ENCODE assay signal across 23 cellular contexts in the genomic region with DNA sequence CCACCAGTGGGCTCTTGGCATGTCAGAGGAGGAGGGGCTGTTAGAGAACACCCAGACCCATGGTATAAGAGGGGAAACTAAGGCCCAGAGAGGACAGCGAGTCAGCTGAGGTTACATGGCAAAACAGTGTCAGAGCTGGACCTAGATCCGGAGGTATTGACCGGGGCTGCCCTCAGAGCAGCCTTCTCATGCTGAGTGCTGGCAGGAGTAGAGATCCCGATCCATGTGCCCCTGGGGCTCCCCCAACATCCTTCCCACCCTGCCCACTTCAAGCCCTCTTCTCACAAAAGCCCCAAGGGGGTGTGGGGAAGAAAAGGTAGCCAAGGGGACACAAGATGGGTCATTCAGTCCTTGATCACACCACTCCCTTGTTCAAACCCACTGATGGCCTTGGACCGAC. TPM values are rescaled to one million over a fixed set of nuclear protein-coding genes. Genes with fewer than 3 reads are reported as not detected.
A peak's percentile ranks its signal among the peaks of the same experiment; 100 is the strongest.
DNase-seq lines count a peak whose midpoint lies in the region; ATAC-seq, FAIRE-seq and TF ChIP-seq lines count a peak whose summit lies in the region.
"Had no signal": no experiment of that assay in that cellular context is flagged by ENCODE, and none has a peak within 500 bp of the region (broad histone marks: within the 10 kb centered on the region; RNA-seq: fewer than 3 reads in every experiment).

No MANE protein-coding gene starts in this region.

- in situ Hi-C loops in HepG2 (cut with HindIII; ENCODE audit: extremely low pct_ligation_motif_present, low pct_unique_long_range_greater_than_20kb) = no loop called here

- H3K36me3 Mint-ChIP-seq in T-helper 17 cell (ENCODE audit: low read depth) = no peaks in the 10 kb centered on the region
- H3K36me3 Mint-ChIP-seq in glutamatergic neuron (ENCODE audit: unreplicated experiment) = no peaks in the 10 kb centered on the region
- H3K36me3 Mint-ChIP-seq: activated CD8-positive, alpha-beta memory T cell treated with anti-CD3 and anti-CD28 coated beads, Interleukin-2, amount 10 ng/mL, durations not matched to agents 7 days and 5 days; naive B cell had no signal

- TF ChIP-seq RAD21 in HepG2 (CRISPR knock-in tag; IDR thresholded peaks at IDR 0.05) = no peak

- H3K4me3 ChIP-seq in ACC112 (ENCODE audit: low read depth, low read length) (no peak overlapping the region), BLaER1 (peak overlapping the region; percentile 67), osteoblast (ENCODE audit: insufficient read depth, low read length) (peak overlapping the region; percentile 39), HepG2 (replicated peaks in 1 of 3; ENCODE audit: insufficient read depth in 1 of 3, low read depth in 2 of 3, low read length in 3 of 3) (no peak overlapping the region)
- H3K4me3 ChIP-seq: esophagus muscularis mucosa, gastroesophageal sphincter, HAP-1, upper lobe of left lung had no signal

- H3K27me3 ChIP-seq in ACC112 (ENCODE audit: insufficient read depth, low read length) (no peaks in the 10 kb centered on the region), BLaER1 (no peaks in the 10 kb centered on the region), osteoblast (ENCODE audit: insufficient read depth, low read length) (no peaks in the 10 kb centered on the region), HepG2 (ENCODE audit: control insufficient read depth in 1 of 2, insufficient read depth in 2 of 2, low read length in 2 of 2) (peaks cover 7 to 35% of the 10 kb centered on the region in 2 experiments; a peak in 4 of 5 replicates)
- H3K27me3 ChIP-seq: upper lobe of left lung had no signal

- peak overlapping the region; percentile 70 for H3K27ac Mint-ChIP-seq in T-helper 17 cell
- no peak overlapping the region for H3K27ac Mint-ChIP-seq in glutamatergic neuron (ENCODE audit: unreplicated experiment)

- H3K27ac ChIP-seq in ACC112 (ENCODE audit: low read depth, low read length) = peak overlapping the region; percentile 79
- peak overlapping the region; percentile 95 for H3K27ac ChIP-seq in BLaER1
- H3K27ac ChIP-seq in osteoblast (ENCODE audit: low read depth, low read length) = peak overlapping the region; percentile 91
- no peak overlapping the region for H3K27ac ChIP-seq in HepG2 (ENCODE audit: extremely low read length, insufficient read depth, low read length)
- H3K27ac ChIP-seq: parathyroid adenoma had no signal

- no peaks in the 10 kb centered on the region for H3K36me3 ChIP-seq in ACC112 (ENCODE audit: insufficient read depth, low read length)
- peaks cover 13% of the 10 kb centered on the region for H3K36me3 ChIP-seq in BLaER1
- H3K36me3 ChIP-seq in osteoblast (ENCODE audit: insufficient read depth, low read length) = no peaks in the 10 kb centered on the region
- H3K36me3 ChIP-seq in HepG2 (replicated peaks in 1 of 2; ENCODE audit: control insufficient read depth in 1 of 2, insufficient read depth in 2 of 2, low read length in 2 of 2) = no peaks in the 10 kb centered on the region
- H3K36me3 ChIP-seq: esophagus muscularis mucosa, gastroesophageal sphincter, HAP-1, upper lobe of left lung had no signal

- H3K27me3 Mint-ChIP-seq in T-helper 17 cell (peaks cover 4% of the 10 kb centered on the region), glutamatergic neuron (ENCODE audit: unreplicated experiment) (no peaks in the 10 kb centered on the region)

- intact Hi-C loops in HepG2 (cut with micrococcal nuclease; ENCODE audit: unreplicated experiment) = no loop called here

- TF ChIP-seq EP300 in HepG2 (IDR thresholded peaks at IDR 0.05; ENCODE audit: low read depth in 2 of 2, low read length in 2 of 2) (no peak), HepG2 (CRISPR knock-in tag; IDR thresholded peaks at IDR 0.05; ENCODE audit: borderline replicate concordance) (no peak)

- POLR2A ChIA-PET in HepG2 (lab: Yijun Ruan, JAX) = no interaction called here

- DNase-seq in T-helper 17 cell (no peak), osteoblast (ENCODE audit: insufficient read length, low spot score, missing footprints) (peak; percentile 81), HepG2 (ENCODE audit: low spot score) (no peak), NCI-H524 (lab: John Stamatoyannopoulos, UW) (no peak), glutamatergic neuron (no peak)
- DNase-seq: activated CD8-positive, alpha-beta memory T cell treated with anti-CD3 and anti-CD28 coated beads, Interleukin-2, amount 10 ng/mL, durations not matched to agents 7 days and 5 days; activated gamma-delta T cell; cerebellar nuclear complex; DND-41; effector memory CD4-positive, alpha-beta T cell; kidney; naive B cell; NCI-H1105 treated with DMSO at 0.1 percent for 48 hours; NCI-H2081 treated with DMSO at 0.1 percent for 48 hours; NCI-H510A treated with DMSO at 0.1 percent for 48 hours had no signal

- CTCF ChIA-PET in HepG2 (lab: Yijun Ruan, JAX; ENCODE audit: low intra/inter-chr PET ratio, low total read pairs) = no interaction called here

- H3K9me3 ChIP-seq in BLaER1 (no peaks in the 10 kb centered on the region), T-helper 17 cell (ENCODE audit: control insufficient read depth, low read length, poor library complexity, severe bottlenecking) (no peaks in the 10 kb centered on the region), osteoblast (ENCODE audit: low read depth, low read length) (no peaks in the 10 kb centered on the region), HepG2 (ENCODE audit: low read length) (no peaks in the 10 kb centered on the region)
- H3K9me3 ChIP-seq: esophagus muscularis mucosa, gastroesophageal sphincter, HAP-1, upper lobe of left lung had no signal

- peak overlapping the region; percentile 98 for H3K4me2 ChIP-seq in BLaER1
- peak overlapping the region; percentile 64 for H3K4me2 ChIP-seq in osteoblast (ENCODE audit: insufficient read depth, low read length)
- no peak overlapping the region for H3K4me2 ChIP-seq in HepG2 (ENCODE audit: low read depth, low read length)

- H3K4me3 Mint-ChIP-seq in T-helper 17 cell (no peak overlapping the region), glutamatergic neuron (ENCODE audit: unreplicated experiment) (no peak overlapping the region)
- H3K4me3 Mint-ChIP-seq: activated CD8-positive, alpha-beta memory T cell treated with anti-CD3 and anti-CD28 coated beads, Interleukin-2, amount 10 ng/mL, durations not matched to agents 7 days and 5 days had no signal

- H3K79me2 ChIP-seq in ACC112 (ENCODE audit: control insufficient read depth, insufficient read depth, low read length, unreplicated experiment) (no peaks in the 10 kb centered on the region), osteoblast (ENCODE audit: insufficient read depth, low read length) (no peaks in the 10 kb centered on the region), HepG2 (ENCODE audit: insufficient read depth, low read length) (no peaks in the 10 kb centered on the region)
- H3K79me2 ChIP-seq: parathyroid adenoma had no signal

- FAIRE-seq in HepG2 (lab: Jason Lieb, UNC) = no peak
- FAIRE-seq: kidney had no signal

- H4K20me1 ChIP-seq in BLaER1 (no peaks in the 10 kb centered on the region), osteoblast (ENCODE audit: insufficient read depth, low read length) (no peaks in the 10 kb centered on the region), HepG2 (ENCODE audit: insufficient read depth, low read length) (no peaks in the 10 kb centered on the region)

- H3K9ac ChIP-seq in BLaER1 = peak overlapping the region; percentile 82
- no peak overlapping the region for H3K9ac ChIP-seq in HepG2 (ENCODE audit: insufficient read depth, low read depth, low read length)
- H3K9ac ChIP-seq: parathyroid adenoma had no signal

- no peak for TF ChIP-seq POLR2A in HepG2 (IDR thresholded peaks at IDR 0.05; ENCODE audit: insufficient read depth in 1 of 2, low read depth in 2 of 2, low read length in 2 of 2)

- peaks cover 49% of the 10 kb centered on the region for H3K4me1 ChIP-seq in ACC112 (ENCODE audit: control insufficient read depth, insufficient read depth, low read length, unreplicated experiment)
- peaks cover 94% of the 10 kb centered on the region for H3K4me1 ChIP-seq in BLaER1
- peaks cover 47% of the 10 kb centered on the region for H3K4me1 ChIP-seq in osteoblast (ENCODE audit: insufficient read depth, low read length)
- peaks cover 15% of the 10 kb centered on the region for H3K4me1 ChIP-seq in HepG2 (ENCODE audit: insufficient read depth, low read length)
- H3K4me1 ChIP-seq: gastroesophageal sphincter, HAP-1 had no signal

- peaks cover 1% of the 10 kb centered on the region for H3K9me3 Mint-ChIP-seq in glutamatergic neuron (ENCODE audit: unreplicated experiment)
- H3K9me3 Mint-ChIP-seq: naive B cell had no signal

- WGBS in HepG2 (ENCODE audit: low lambda C conversion rate) = 33% methylated on average over 2 of the region's 5 CpGs

- ATAC-seq in T-helper 17 cell (no peak), HepG2 (no peak)

- H3K4me1 Mint-ChIP-seq in T-helper 17 cell (peaks cover 18% of the 10 kb centered on the region), glutamatergic neuron (ENCODE audit: low read depth, unreplicated experiment) (no peaks in the 10 kb centered on the region)

- H2AFZ ChIP-seq in ACC112 (ENCODE audit: low read length, unreplicated experiment) (no peak overlapping the region), osteoblast (ENCODE audit: low read length) (peak overlapping the region; percentile 40), HepG2 (ENCODE audit: low read length) (no peak overlapping the region)
- H2AFZ ChIP-seq: parathyroid adenoma had no signal

- BruUV-seq in HepG2 (replicated peaks; lab: Mats Ljungman, UMichigan) = no TSS peak

- TF ChIP-seq CTCF in osteoblast (IDR thresholded peaks at IDR 0.05; ENCODE audit: extremely low read depth, low read depth, low read length) = no peak
- no peak for TF ChIP-seq CTCF in HepG2 (CRISPR knock-in tag; IDR thresholded peaks at IDR 0.05)
- no peak for TF ChIP-seq CTCF in glutamatergic neuron (IDR thresholded peaks at IDR 0.05; ENCODE audit: partially characterized antibody, unreplicated experiment)

RNA-seq across cellular contexts. Expression of a gene that starts 19.9 kb away (rescaled TPM):
- total RNA-seq in T-helper 17 cell = 1 to 10 TPM; 2.7 to 3.4 TPM
- total RNA-seq in osteoblast = 0.36 and 0.88 TPM in 2 replicates
- total RNA-seq in HepG2 (2016; rRNA removed; fragmentation: Illumina TruSeq; extraction: Trizol) = not detected in 2 replicates
- not detected in 2 replicates for total RNA-seq in HepG2 (2016; cell fraction: cytosol; rRNA removed; fragmentation: Illumina TruSeq; extraction: Trizol; ENCODE audit: low read depth)
- total RNA-seq in HepG2 (2016; cell fraction: insoluble cytoplasmic fraction; rRNA removed; fragmentation: Illumina TruSeq; extraction: Trizol) = not detected in 2 replicates
- total RNA-seq in HepG2 (2016; cell fraction: membrane; rRNA removed; fragmentation: Illumina TruSeq; extraction: Trizol) = not detected in 2 replicates
- not detected in 2 replicates for total RNA-seq in HepG2 (2016; cell fraction: nucleus; rRNA removed; fragmentation: Illumina TruSeq; extraction: Trizol)
- polyA plus RNA-seq in HepG2 (2011; rRNA removed) = 0.01 TPM in 1 of 2 replicates, not detected in the other
- 0.01 TPM in 1 of 2 replicates, not detected in the other for polyA plus RNA-seq in HepG2 (2011; cell fraction: cytosol; rRNA removed)
- polyA plus RNA-seq in HepG2 (2011; cell fraction: nucleus; rRNA removed) = 0.03 TPM in 1 of 2 replicates, not detected in the other
- polyA plus RNA-seq in HepG2 (2012) = 0.07 TPM in 1 of 2 replicates, not detected in the other
- polyA plus RNA-seq in HepG2 (2016; cell fraction: cytosol; fragmentation: Illumina TruSeq; extraction: Trizol; ENCODE audit: low read depth) = not detected in 2 replicates
- not detected in 2 replicates for polyA plus RNA-seq in HepG2 (2016; cell fraction: insoluble cytoplasmic fraction; fragmentation: Illumina TruSeq; extraction: Trizol; ENCODE audit: low read depth)
- not detected in 2 replicates for polyA plus RNA-seq in HepG2 (2016; cell fraction: membrane; fragmentation: Illumina TruSeq; extraction: Trizol; ENCODE audit: low read depth)
- polyA plus RNA-seq in HepG2 (2016; cell fraction: nucleus; fragmentation: Illumina TruSeq; extraction: Trizol; ENCODE audit: insufficient read depth, low read depth) = not detected in 2 replicates
- polyA minus RNA-seq in HepG2 (2011; rRNA and poly(A)+ RNA removed; ENCODE audit: low replicate concordance) = 0.58 TPM in 1 of 2 replicates, not detected in the other
- not detected in 2 replicates for polyA minus RNA-seq in HepG2 (2011; cell fraction: cytosol; rRNA and poly(A)+ RNA removed)
- not detected in 2 replicates for polyA minus RNA-seq in HepG2 (2011; cell fraction: nucleus; rRNA and poly(A)+ RNA removed)
- not detected for total RNA-seq in glutamatergic neuron (ENCODE audit: unreplicated experiment)
- total RNA-seq: lung microvascular endothelial cell had no signal

Comparison
In these comparisons a context has a peak if more than half of its experiments do, and no peak if none do; other contexts are left out.
1. H3K4me3 ChIP-seq: peak in BLaER1 (single experiment) and osteoblast (single experiment); none in ACC112 (single experiment) and HepG2 (0 of 3).